ENCODE assay signal across 1 cellular context in the genomic region with DNA sequence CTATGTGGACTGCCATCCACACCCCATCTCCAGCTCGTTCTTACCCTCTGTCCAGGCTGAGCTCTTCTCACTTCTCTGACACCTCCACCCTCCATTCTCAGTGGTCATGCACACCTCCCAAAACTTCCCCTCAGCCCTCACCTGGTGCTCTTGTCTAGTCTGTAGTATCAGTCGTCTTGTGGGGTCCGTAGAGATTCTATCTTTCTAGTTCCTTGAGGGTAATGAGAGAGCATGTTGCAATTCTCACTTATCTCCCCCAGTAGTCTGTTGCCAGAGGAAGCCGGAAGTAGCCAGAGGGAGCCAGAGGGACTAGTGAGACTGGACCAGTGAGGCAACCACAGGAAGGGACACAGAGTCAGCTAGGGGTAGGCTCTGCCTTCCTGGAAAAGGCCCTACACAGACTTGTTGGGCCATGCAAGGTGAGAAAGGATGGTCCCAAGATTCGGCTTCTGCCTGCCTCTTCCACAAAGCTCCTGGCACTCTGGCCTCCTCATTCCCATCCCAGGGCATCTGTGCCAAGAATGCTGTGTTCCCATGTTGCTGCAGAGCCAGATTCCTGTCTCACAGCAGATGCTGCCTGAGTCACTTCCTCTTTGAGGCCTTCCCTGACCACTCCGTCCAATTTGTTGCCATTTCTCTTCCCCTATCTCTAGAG.
TF ChIP-seq lines count a peak whose summit lies in the region.

No MANE protein-coding gene starts in this region.

TF ChIP-seq in K562, 482 proteins besides CTCF, POLR2A, EP300 and RAD21 (continued from another document and continues in another):
- TF ChIP-seq NR0B1 (IDR thresholded peaks at IDR 0.05; ENCODE audit: partially characterized antibody), result no peak
- no peak for TF ChIP-seq ZNF184 (CRISPR knock-in tag; IDR thresholded peaks at IDR 0.05)
- no peak for TF ChIP-seq ARID2 (IDR thresholded peaks at IDR 0.05)
- TF ChIP-seq MBD2 (IDR thresholded peaks at IDR 0.05; ENCODE audit: borderline replicate concordance, low read depth), result no peak
- peak; percentile 50 for TF ChIP-seq CBFA2T3 (IDR thresholded peaks at IDR 0.05)
- TF ChIP-seq, protein P1, sequence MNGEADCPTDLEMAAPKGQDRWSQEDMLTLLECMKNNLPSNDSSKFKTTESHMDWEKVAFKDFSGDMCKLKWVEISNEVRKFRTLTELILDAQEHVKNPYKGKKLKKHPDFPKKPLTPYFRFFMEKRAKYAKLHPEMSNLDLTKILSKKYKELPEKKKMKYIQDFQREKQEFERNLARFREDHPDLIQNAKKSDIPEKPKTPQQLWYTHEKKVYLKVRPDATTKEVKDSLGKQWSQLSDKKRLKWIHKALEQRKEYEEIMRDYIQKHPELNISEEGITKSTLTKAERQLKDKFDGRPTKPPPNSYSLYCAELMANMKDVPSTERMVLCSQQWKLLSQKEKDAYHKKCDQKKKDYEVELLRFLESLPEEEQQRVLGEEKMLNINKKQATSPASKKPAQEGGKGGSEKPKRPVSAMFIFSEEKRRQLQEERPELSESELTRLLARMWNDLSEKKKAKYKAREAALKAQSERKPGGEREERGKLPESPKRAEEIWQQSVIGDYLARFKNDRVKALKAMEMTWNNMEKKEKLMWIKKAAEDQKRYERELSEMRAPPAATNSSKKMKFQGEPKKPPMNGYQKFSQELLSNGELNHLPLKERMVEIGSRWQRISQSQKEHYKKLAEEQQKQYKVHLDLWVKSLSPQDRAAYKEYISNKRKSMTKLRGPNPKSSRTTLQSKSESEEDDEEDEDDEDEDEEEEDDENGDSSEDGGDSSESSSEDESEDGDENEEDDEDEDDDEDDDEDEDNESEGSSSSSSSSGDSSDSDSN (IDR thresholded peaks at IDR 0.05; ENCODE audit: borderline replicate concordance in 1 of 2, low read depth in 2 of 2, low read length in 2 of 2), result no peak
- TF ChIP-seq, protein P2, sequence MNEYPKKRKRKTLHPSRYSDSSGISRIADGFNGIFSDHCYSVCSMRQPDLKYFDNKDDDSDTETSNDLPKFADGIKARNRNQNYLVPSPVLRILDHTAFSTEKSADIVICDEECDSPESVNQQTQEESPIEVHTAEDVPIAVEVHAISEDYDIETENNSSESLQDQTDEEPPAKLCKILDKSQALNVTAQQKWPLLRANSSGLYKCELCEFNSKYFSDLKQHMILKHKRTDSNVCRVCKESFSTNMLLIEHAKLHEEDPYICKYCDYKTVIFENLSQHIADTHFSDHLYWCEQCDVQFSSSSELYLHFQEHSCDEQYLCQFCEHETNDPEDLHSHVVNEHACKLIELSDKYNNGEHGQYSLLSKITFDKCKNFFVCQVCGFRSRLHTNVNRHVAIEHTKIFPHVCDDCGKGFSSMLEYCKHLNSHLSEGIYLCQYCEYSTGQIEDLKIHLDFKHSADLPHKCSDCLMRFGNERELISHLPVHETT (CRISPR knock-in tag; conservative IDR thresholded peaks at IDR 0.05 in 1 of 2, IDR thresholded peaks at IDR 0.05 in 1 of 2), result peak in 1 of 2 experiments; percentile 35; a peak in 1 of 4 replicates
- peak; percentile 80 for TF ChIP-seq ELF1 (tag; IDR thresholded peaks at IDR 0.05)
- no peak for TF ChIP-seq ZNF197 (CRISPR knock-in tag; IDR thresholded peaks at IDR 0.05; ENCODE audit: low read depth)
- TF ChIP-seq, protein P3, sequence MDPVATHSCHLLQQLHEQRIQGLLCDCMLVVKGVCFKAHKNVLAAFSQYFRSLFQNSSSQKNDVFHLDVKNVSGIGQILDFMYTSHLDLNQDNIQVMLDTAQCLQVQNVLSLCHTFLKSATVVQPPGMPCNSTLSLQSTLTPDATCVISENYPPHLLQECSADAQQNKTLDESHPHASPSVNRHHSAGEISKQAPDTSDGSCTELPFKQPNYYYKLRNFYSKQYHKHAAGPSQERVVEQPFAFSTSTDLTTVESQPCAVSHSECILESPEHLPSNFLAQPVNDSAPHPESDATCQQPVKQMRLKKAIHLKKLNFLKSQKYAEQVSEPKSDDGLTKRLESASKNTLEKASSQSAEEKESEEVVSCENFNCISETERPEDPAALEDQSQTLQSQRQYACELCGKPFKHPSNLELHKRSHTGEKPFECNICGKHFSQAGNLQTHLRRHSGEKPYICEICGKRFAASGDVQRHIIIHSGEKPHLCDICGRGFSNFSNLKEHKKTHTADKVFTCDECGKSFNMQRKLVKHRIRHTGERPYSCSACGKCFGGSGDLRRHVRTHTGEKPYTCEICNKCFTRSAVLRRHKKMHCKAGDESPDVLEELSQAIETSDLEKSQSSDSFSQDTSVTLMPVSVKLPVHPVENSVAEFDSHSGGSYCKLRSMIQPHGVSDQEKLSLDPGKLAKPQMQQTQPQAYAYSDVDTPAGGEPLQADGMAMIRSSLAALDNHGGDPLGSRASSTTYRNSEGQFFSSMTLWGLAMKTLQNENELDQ (CRISPR knock-in tag; IDR thresholded peaks at IDR 0.05; ENCODE audit: borderline replicate concordance), result no peak
- TF ChIP-seq ZNF695 (CRISPR knock-in tag; IDR thresholded peaks at IDR 0.05), result no peak
- TF ChIP-seq ZNF3 (CRISPR knock-in tag; IDR thresholded peaks at IDR 0.05), result no peak
- TF ChIP-seq HES1 (IDR thresholded peaks at IDR 0.05; ENCODE audit: low read depth), result no peak
- TF ChIP-seq, protein P4, sequence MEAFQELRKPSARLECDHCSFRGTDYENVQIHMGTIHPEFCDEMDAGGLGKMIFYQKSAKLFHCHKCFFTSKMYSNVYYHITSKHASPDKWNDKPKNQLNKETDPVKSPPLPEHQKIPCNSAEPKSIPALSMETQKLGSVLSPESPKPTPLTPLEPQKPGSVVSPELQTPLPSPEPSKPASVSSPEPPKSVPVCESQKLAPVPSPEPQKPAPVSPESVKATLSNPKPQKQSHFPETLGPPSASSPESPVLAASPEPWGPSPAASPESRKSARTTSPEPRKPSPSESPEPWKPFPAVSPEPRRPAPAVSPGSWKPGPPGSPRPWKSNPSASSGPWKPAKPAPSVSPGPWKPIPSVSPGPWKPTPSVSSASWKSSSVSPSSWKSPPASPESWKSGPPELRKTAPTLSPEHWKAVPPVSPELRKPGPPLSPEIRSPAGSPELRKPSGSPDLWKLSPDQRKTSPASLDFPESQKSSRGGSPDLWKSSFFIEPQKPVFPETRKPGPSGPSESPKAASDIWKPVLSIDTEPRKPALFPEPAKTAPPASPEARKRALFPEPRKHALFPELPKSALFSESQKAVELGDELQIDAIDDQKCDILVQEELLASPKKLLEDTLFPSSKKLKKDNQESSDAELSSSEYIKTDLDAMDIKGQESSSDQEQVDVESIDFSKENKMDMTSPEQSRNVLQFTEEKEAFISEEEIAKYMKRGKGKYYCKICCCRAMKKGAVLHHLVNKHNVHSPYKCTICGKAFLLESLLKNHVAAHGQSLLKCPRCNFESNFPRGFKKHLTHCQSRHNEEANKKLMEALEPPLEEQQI (IDR thresholded peaks at IDR 0.05), result no peak
- TF ChIP-seq NFYB (IDR thresholded peaks at IDR 0.05; ENCODE audit: extremely low read depth, insufficient read length), result no peak
- TF ChIP-seq IRF9 (tag; IDR thresholded peaks at IDR 0.05), result no peak
- no peak for TF ChIP-seq ESRRA (IDR thresholded peaks at IDR 0.05; ENCODE audit: borderline replicate concordance, low read depth)
- no peak for TF ChIP-seq CAMTA2 (CRISPR knock-in tag; conservative IDR thresholded peaks at IDR 0.05)
- TF ChIP-seq ZC3H11A (IDR thresholded peaks at IDR 0.05; ENCODE audit: low read depth, low read length), result no peak
- TF ChIP-seq SRSF1 (IDR thresholded peaks at IDR 0.05; ENCODE audit: low read depth, low read length), result no peak
- TF ChIP-seq AFF4 (CRISPR knock-in tag; IDR thresholded peaks at IDR 0.05), result no peak
- peak; percentile 47; the same call in 1 of the 2 replicates for TF ChIP-seq TCF3 (CRISPR knock-in tag; IDR thresholded peaks at IDR 0.05)
- TF ChIP-seq ZNF282 (CRISPR knock-in tag; IDR thresholded peaks at IDR 0.05), result no peak
- TF ChIP-seq, protein P5, sequence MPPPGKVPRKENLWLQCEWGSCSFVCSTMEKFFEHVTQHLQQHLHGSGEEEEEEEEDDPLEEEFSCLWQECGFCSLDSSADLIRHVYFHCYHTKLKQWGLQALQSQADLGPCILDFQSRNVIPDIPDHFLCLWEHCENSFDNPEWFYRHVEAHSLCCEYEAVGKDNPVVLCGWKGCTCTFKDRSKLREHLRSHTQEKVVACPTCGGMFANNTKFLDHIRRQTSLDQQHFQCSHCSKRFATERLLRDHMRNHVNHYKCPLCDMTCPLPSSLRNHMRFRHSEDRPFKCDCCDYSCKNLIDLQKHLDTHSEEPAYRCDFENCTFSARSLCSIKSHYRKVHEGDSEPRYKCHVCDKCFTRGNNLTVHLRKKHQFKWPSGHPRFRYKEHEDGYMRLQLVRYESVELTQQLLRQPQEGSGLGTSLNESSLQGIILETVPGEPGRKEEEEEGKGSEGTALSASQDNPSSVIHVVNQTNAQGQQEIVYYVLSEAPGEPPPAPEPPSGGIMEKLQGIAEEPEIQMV (tag; conservative IDR thresholded peaks at IDR 0.05; ENCODE audit: low read depth), result peak; percentile 76
